ENCODE assay signal across 1 cellular context in the genomic region with DNA sequence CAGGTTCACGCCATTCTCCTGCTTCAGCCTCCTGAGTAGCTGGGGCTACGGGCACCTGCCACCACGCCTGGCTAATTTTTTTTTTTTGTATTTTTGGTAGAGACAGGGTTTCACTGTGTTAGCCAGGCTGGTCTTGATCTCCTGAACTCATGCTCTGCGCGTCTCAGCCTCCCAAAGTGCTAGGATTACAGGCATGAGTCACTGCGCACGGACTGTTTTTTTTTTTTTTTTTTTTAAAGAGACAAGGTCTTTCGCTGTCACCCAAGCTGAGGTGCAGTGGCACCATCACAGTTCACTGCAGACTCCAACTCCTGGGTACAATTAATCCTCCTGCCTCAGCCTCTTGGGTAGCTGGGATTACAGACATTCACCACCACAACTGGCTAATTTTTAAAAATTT.
TF ChIP-seq lines count a peak whose summit lies in the region.

No MANE protein-coding gene starts in this region.

TF ChIP-seq in HCT116, 20 proteins besides CTCF, POLR2A, EP300 and RAD21 (continued from another document):
- TF ChIP-seq, protein P1, sequence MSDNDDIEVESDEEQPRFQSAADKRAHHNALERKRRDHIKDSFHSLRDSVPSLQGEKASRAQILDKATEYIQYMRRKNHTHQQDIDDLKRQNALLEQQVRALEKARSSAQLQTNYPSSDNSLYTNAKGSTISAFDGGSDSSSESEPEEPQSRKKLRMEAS (IDR thresholded peaks at IDR 0.05): peak; percentile 62
- TF ChIP-seq, protein P2, sequence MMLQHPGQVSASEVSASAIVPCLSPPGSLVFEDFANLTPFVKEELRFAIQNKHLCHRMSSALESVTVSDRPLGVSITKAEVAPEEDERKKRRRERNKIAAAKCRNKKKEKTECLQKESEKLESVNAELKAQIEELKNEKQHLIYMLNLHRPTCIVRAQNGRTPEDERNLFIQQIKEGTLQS (IDR thresholded peaks at IDR 0.05): no peak
- no peak for TF ChIP-seq CEBPB (IDR thresholded peaks at IDR 0.05; ENCODE audit: low read depth)
- no peak for TF ChIP-seq SRF (IDR thresholded peaks at IDR 0.05; ENCODE audit: low read depth)
- TF ChIP-seq ZNF274 (IDR thresholded peaks at IDR 0.05; ENCODE audit: low read depth, low read length): no peak
